ENCODE assay signal across 8 cellular contexts in the genomic region with DNA sequence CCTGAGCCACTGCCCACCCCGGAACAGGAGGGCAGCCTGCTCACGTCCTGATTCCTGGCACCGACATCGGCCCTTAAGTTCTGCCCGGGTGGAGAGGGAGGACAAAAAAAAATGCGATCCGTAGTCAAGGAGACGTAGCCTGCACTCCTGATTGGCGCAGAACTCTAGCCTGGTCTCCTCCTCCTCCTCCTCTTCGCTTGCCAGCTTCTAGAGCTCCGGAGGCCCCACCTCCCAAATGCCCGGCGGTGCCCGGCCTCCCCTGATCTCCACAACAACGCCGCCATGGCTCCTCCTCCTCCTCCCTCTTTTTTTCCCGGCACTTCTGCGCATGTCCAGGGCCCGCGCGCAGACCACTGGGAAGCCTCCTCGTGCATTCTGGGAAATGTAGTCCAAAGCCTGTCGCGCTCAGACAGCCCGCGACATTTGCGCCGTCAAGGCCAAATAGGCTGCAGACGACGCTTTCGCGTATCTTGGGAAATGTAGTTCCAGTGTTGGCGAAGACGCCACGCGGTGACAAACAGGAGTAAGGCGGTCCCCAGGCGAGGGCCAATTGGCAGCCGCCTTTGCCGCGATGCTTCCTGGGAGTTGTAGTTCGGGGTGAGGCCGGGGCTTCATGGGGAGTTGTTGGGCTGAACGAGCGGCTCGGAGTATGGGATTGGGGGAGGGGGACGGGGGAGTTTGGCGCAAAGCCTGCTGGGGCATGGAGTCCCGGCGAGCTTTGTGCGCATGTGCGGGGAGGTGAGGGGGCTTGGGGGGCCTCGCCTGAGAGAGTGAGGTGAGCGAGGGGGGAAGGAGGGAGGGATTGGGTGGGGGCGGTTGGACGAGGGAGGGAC. TPM values are rescaled to one million over a fixed set of nuclear protein-coding genes. Genes with fewer than 3 reads are reported as not detected.
A peak's percentile ranks its signal among the peaks of the same experiment; 100 is the strongest.
DNase-seq lines count a peak whose midpoint lies in the region; ATAC-seq, FAIRE-seq and TF ChIP-seq lines count a peak whose summit lies in the region.

Gene ZNF444 (plus strand): TSS at position 705 of the 833 bp plus-strand sequence. CDS start 5,625 bp downstream, outside the sequence.

- H3K4me1 Mint-ChIP-seq in WTC11, result peaks cover 37% of the 10 kb centered on the region

- H3K9me3 ChIP-seq in small intestine (ENCODE audit: control insufficient read depth, low read depth), result no peaks in the 10 kb centered on the region

- H3K4me3 Mint-ChIP-seq in WTC11, result peak within 1 kb of the TSS; percentile 79

- H3K27ac Mint-ChIP-seq in WTC11, result peak within 1 kb of the TSS; percentile 95

- peak; percentile 91 for FAIRE-seq in small intestine (lab: Jason Lieb, UNC)

- peaks cover 3% of the 10 kb centered on the region; the same call in 1 of the 2 replicates for H3K27me3 Mint-ChIP-seq in WTC11 (ENCODE audit: low read depth)

- no peaks in the 10 kb centered on the region for H3K9me3 Mint-ChIP-seq in WTC11

- no peaks in the 10 kb centered on the region for H3K36me3 Mint-ChIP-seq in WTC11

- POLR2A ChIA-PET in AG04449 (lab: Yijun Ruan, JAX), result interaction anchor here (0.6 to 1.5 kb wide), 2 partner anchors 19 to 22 kb away, joined by 3 to 11 read pairs; partner anchors contain the start of gene ZNF787
- POLR2A ChIA-PET in WTC11 (lab: Charles Lee), result interaction anchor here (0.7 kb wide), 1 partner anchor 32 kb away, joined by 3 read pairs; no protein-coding TSS in a partner anchor

- peak within 1 kb of the TSS; percentile 69 to 86 for H3K27ac ChIP-seq in small intestine (ENCODE audit: low read depth in 1 of 2, low read length in 1 of 2)

- CTCF ChIA-PET in AG04449 (lab: Yijun Ruan, JAX), result interaction anchor here (0.5 kb wide), 1 partner anchor 252 kb away, joined by 3 read pairs; no protein-coding TSS in a partner anchor
- CTCF ChIA-PET in WTC11 (lab: Charles Lee), result interaction anchor here (0.6 to 2.9 kb wide), 18 partner anchors 11 to 537 kb away, joined by 3 to 19 read pairs (median 4); no protein-coding TSS in a partner anchor

- TF ChIP-seq CTCF in AG04449 (IDR thresholded peaks at IDR 0.05; ENCODE audit: insufficient read depth, low read length, missing control alignments) (no peak), WTC11 (IDR thresholded peaks at IDR 0.05) (no peak), cardiac fibroblast (IDR thresholded peaks at IDR 0.05; ENCODE audit: low read depth, low read length) (no peak)

- ATAC-seq in GM18907 (IDR thresholded peaks at IDR 0.05; ENCODE audit: unreplicated experiment) (peak; percentile 91), HG03159 (IDR thresholded peaks at IDR 0.05; ENCODE audit: unreplicated experiment) (peak; percentile 88), WTC11 (peak; percentile 93)

- DNase-seq in AG04449 (ENCODE audit: low read depth, low spot score) (peak; percentile 97), NCI-H2227 treated with DMSO at 0.1 percent for 48 hours (lab: John Stamatoyannopoulos, UW) (peak; percentile 100), WTC11 (ENCODE audit: low spot score) (peak; percentile 99), cardiac fibroblast (ENCODE audit: low read depth in 2 of 2) (peak; percentile 100), iPS-NIHi11 (ENCODE audit: low spot score) (peak; percentile 97), small intestine (peak; percentile 99)

- H3K4me3 ChIP-seq in AG04449 (ENCODE audit: low read depth, low read length) (peak within 1 kb of the TSS; percentile 66), cardiac fibroblast (replicated peaks in 1 of 2; ENCODE audit: low read depth in 2 of 2, low read length in 2 of 2) (peak within 1 kb of the TSS; percentile 65), small intestine (ENCODE audit: low read depth in 1 of 2, low read length in 2 of 2) (peak within 1 kb of the TSS; percentile 45 to 63)

- H3K27me3 ChIP-seq in small intestine (ENCODE audit: control insufficient read depth in 2 of 2, insufficient read depth in 2 of 2, low read length in 2 of 2), result no peaks in the 10 kb centered on the region

- 0 to 1% (median 0%) methylated on average over 52 to 56 of the region's 56 CpGs for WGBS in small intestine, 3 donors

- peaks cover 0 to 7% of the 10 kb centered on the region in 2 donors for H3K4me1 ChIP-seq in small intestine (ENCODE audit: control insufficient read depth in 2 of 2, insufficient read depth in 1 of 2, low read depth in 1 of 2, low read length in 1 of 2)

- no peaks in the 10 kb centered on the region for H3K36me3 ChIP-seq in small intestine (ENCODE audit: control insufficient read depth in 2 of 2, insufficient read depth in 2 of 2, low read length in 2 of 2)

TF ChIP-seq in WTC11, 78 proteins besides CTCF, POLR2A, EP300 and RAD21 (continues in another document):
- TF ChIP-seq, protein P1, sequence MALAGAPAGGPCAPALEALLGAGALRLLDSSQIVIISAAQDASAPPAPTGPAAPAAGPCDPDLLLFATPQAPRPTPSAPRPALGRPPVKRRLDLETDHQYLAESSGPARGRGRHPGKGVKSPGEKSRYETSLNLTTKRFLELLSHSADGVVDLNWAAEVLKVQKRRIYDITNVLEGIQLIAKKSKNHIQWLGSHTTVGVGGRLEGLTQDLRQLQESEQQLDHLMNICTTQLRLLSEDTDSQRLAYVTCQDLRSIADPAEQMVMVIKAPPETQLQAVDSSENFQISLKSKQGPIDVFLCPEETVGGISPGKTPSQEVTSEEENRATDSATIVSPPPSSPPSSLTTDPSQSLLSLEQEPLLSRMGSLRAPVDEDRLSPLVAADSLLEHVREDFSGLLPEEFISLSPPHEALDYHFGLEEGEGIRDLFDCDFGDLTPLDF (CRISPR knock-in tag; IDR thresholded peaks at IDR 0.05), result no peak
- TF ChIP-seq, protein P2, sequence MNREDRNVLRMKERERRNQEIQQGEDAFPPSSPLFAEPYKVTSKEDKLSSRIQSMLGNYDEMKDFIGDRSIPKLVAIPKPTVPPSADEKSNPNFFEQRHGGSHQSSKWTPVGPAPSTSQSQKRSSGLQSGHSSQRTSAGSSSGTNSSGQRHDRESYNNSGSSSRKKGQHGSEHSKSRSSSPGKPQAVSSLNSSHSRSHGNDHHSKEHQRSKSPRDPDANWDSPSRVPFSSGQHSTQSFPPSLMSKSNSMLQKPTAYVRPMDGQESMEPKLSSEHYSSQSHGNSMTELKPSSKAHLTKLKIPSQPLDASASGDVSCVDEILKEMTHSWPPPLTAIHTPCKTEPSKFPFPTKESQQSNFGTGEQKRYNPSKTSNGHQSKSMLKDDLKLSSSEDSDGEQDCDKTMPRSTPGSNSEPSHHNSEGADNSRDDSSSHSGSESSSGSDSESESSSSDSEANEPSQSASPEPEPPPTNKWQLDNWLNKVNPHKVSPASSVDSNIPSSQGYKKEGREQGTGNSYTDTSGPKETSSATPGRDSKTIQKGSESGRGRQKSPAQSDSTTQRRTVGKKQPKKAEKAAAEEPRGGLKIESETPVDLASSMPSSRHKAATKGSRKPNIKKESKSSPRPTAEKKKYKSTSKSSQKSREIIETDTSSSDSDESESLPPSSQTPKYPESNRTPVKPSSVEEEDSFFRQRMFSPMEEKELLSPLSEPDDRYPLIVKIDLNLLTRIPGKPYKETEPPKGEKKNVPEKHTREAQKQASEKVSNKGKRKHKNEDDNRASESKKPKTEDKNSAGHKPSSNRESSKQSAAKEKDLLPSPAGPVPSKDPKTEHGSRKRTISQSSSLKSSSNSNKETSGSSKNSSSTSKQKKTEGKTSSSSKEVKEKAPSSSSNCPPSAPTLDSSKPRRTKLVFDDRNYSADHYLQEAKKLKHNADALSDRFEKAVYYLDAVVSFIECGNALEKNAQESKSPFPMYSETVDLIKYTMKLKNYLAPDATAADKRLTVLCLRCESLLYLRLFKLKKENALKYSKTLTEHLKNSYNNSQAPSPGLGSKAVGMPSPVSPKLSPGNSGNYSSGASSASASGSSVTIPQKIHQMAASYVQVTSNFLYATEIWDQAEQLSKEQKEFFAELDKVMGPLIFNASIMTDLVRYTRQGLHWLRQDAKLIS (CRISPR knock-in tag; IDR thresholded peaks at IDR 0.05; ENCODE audit: borderline replicate concordance), result no peak
- TF ChIP-seq, protein P3, sequence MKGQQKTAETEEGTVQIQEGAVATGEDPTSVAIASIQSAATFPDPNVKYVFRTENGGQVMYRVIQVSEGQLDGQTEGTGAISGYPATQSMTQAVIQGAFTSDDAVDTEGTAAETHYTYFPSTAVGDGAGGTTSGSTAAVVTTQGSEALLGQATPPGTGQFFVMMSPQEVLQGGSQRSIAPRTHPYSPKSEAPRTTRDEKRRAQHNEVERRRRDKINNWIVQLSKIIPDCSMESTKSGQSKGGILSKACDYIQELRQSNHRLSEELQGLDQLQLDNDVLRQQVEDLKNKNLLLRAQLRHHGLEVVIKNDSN (CRISPR knock-in tag; IDR thresholded peaks at IDR 0.05), result no peak
- TF ChIP-seq AR (CRISPR knock-in tag; IDR thresholded peaks at IDR 0.05) (no peak), NR1H2 (CRISPR knock-in tag; IDR thresholded peaks at IDR 0.05) (no peak), OVOL2 (CRISPR knock-in tag; IDR thresholded peaks at IDR 0.05; ENCODE audit: borderline replicate concordance) (no peak), ZBTB21 (CRISPR knock-in tag; IDR thresholded peaks at IDR 0.05; ENCODE audit: borderline replicate concordance) (no peak), FOXK1 (CRISPR knock-in tag; IDR thresholded peaks at IDR 0.05) (peak; percentile 79), JUN (CRISPR knock-in tag; IDR thresholded peaks at IDR 0.05) (no peak), TEAD4 (CRISPR knock-in tag; IDR thresholded peaks at IDR 0.05) (no peak), NR2C2 (CRISPR knock-in tag; IDR thresholded peaks at IDR 0.05) (no peak), SMAD3 (CRISPR knock-in tag; IDR thresholded peaks at IDR 0.05; ENCODE audit: borderline replicate concordance) (no peak), FOXJ3 (CRISPR knock-in tag; IDR thresholded peaks at IDR 0.05; ENCODE audit: borderline replicate concordance) (no peak)

RNA-seq across cellular contexts. Expression of gene ZNF444, which starts in this region (rescaled TPM):
- total RNA-seq in WTC11 (2021), result 84.0 to 87.9 TPM (median 87.7 TPM) in 3 replicates
- 10 to 100 TPM; 20.1 to 25.9 (median 24.6) TPM for polyA plus RNA-seq in small intestine

Comparison
In these comparisons a context has a peak if more than half of its experiments do, and no peak if none do; other contexts are left out.
1. Peak in every context shown above with its lines: DNase-seq, ATAC-seq, H3K4me3 ChIP-seq and H3K27ac ChIP-seq.